8 cellular contexts compared by ENCODE assay signal in genomic region chr16:6643083-6643686, GRCh38.
A peak's percentile ranks its signal among the peaks of the same experiment; 100 is the strongest.
DNase-seq lines count a peak whose midpoint lies in the region; ATAC-seq, FAIRE-seq and TF ChIP-seq lines count a peak whose summit lies in the region.

No MANE protein-coding gene starts in this region.

- H3K27me3 ChIP-seq in parathyroid adenoma (ENCODE audit: control insufficient read depth, insufficient read depth, low read length), result no peaks in the 10 kb centered on the region

- H3K9me3 ChIP-seq in parathyroid adenoma (ENCODE audit: control insufficient read depth, low read length), result no peaks in the 10 kb centered on the region

- no peak overlapping the region for H3K27ac ChIP-seq in parathyroid adenoma

- DNase-seq in Ammon's horn (ENCODE audit: low spot score) (peak; percentile 63), NCI-H446 treated with DMSO at 0.1 percent for 48 hours (lab: John Stamatoyannopoulos, UW) (peak; percentile 13), activated T-cell treated with anti-CD3 and anti-CD28 coated beads for 48 hours (ENCODE audit: low read depth) (peak; percentile 17), frontal cortex (ENCODE audit: low spot score in 2 of 2) (peak in 1 of 2 donors; percentile 6)

- no peaks in the 10 kb centered on the region for H3K36me3 ChIP-seq in parathyroid adenoma (ENCODE audit: control insufficient read depth, insufficient read depth, low read length)

- no peak overlapping the region for H3K4me2 ChIP-seq in parathyroid adenoma (ENCODE audit: low read length)

- peak; percentile 98 for FAIRE-seq in frontal cortex (lab: Jason Lieb, UNC)

- H2AFZ ChIP-seq in parathyroid adenoma, result no peak overlapping the region

- H3K4me3 ChIP-seq in parathyroid adenoma (ENCODE audit: low read depth, low read length), result no peak overlapping the region

- TF ChIP-seq CTCF in parathyroid adenoma (IDR thresholded peaks at IDR 0.05), result peak; percentile 92

- H3K4me1 ChIP-seq in parathyroid adenoma, result no peaks in the 10 kb centered on the region

- ATAC-seq in GM18517 (IDR thresholded peaks at IDR 0.05; ENCODE audit: unreplicated experiment), result peak; percentile 55
- no peak for ATAC-seq in GM18502 (IDR thresholded peaks at IDR 0.05; ENCODE audit: poor library complexity, unreplicated experiment)
- no peak for ATAC-seq in GM18868 (IDR thresholded peaks at IDR 0.05; ENCODE audit: unreplicated experiment)

- no peak overlapping the region for H3K9ac ChIP-seq in parathyroid adenoma

- H3K79me2 ChIP-seq in parathyroid adenoma, result no peaks in the 10 kb centered on the region
